8 cellular contexts compared by ENCODE assay signal in the genomic region with DNA sequence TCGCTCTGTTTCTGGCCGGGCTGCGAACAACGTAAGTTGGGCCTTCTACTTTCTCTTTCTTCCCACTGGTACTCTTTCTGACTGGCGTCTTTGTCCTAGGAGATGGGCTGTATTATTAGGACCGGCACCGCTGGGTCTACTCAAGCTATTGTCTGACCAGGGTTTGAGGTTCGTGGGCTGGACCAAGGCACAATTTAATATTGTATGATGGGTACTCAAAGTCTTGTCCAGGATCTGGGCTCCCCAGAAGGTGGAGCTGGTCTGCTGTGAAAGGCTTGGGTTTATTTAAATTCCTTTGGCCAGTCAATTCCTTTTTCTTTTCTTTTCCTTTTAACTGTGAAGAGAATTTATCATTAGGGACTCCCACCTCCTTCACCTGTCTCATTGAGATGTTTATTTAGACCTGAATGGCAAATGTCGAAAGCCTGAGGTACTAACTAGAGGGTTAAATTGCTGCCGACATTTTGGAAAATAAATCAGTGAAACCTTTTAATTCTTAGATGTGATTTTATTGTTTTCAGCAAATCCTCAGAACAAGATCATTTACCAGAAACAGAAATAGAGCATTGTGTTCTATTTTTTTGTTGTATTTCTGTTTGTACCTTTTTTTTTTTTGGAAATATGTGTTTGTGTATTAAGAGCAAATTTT. TPM values are rescaled to one million over a fixed set of nuclear protein-coding genes. Genes with fewer than 3 reads are reported as not detected.
DNase-seq lines count a peak whose midpoint lies in the region; ATAC-seq and TF ChIP-seq lines count a peak whose summit lies in the region.

No MANE protein-coding gene starts in this region.

- no peaks in the 10 kb centered on the region for H3K36me3 Mint-ChIP-seq in activated CD4-positive, alpha-beta T cell treated with anti-CD3 and anti-CD28 coated beads for 36 hours (ENCODE audit: low read depth)

- H3K4me3 Mint-ChIP-seq in activated CD4-positive, alpha-beta T cell treated with anti-CD3 and anti-CD28 coated beads for 36 hours: peak overlapping the region; percentile 84

- CTCF ChIA-PET in activated CD4-positive, alpha-beta T cell treated with anti-CD3 and anti-CD28 coated beads for 36 hours (lab: Charles Lee): interaction anchor here (0.5 to 1.7 kb wide), 5 partner anchors 14 to 1483 kb away, joined by 3 to 8 read pairs (median 3); a partner anchor contains a TSS

- peaks cover 9% of the 10 kb centered on the region for H3K4me1 Mint-ChIP-seq in activated CD4-positive, alpha-beta T cell treated with anti-CD3 and anti-CD28 coated beads for 36 hours

- peaks cover 41% of the 10 kb centered on the region for H3K27me3 Mint-ChIP-seq in activated CD4-positive, alpha-beta T cell treated with anti-CD3 and anti-CD28 coated beads for 36 hours

- H3K36me3 ChIP-seq in kidney epithelial cell (ENCODE audit: control insufficient read depth, insufficient read depth, low read length) (no peaks in the 10 kb centered on the region), stomach smooth muscle (ENCODE audit: control insufficient read depth in 2 of 2, insufficient read depth in 2 of 2, low read length in 2 of 2) (peaks cover 0 to 2% of the 10 kb centered on the region in 2 donors)

- H3K27ac Mint-ChIP-seq in activated CD4-positive, alpha-beta T cell treated with anti-CD3 and anti-CD28 coated beads for 36 hours: peak overlapping the region; percentile 70

- peak; percentile 13 for DNase-seq in activated CD4-positive, alpha-beta T cell treated with anti-CD3 and anti-CD28 coated beads for 36 hours
- no peak for DNase-seq in activated CD4-positive, alpha-beta T cell treated with anti-CD3 and anti-CD28 coated beads, Interleukin-2, amount 50 U/mL, for 1 hour
- peak; percentile 61 for DNase-seq in NCI-H748 treated with DMSO at 0.1 percent for 48 hours (lab: John Stamatoyannopoulos, UW)
- DNase-seq in cerebellar cortex (ENCODE audit: low spot score): peak; percentile 89
- DNase-seq in kidney epithelial cell (ENCODE audit: low read depth): no peak
- DNase-seq in stimulated activated naive CD4-positive, alpha-beta T cell (lab: John Stamatoyannopoulos, UW): no peak

- POLR2A ChIA-PET in activated CD4-positive, alpha-beta T cell treated with anti-CD3 and anti-CD28 coated beads for 36 hours (lab: Charles Lee): no interaction called here

- H3K4me3 ChIP-seq in kidney epithelial cell (ENCODE audit: low read depth, low read length) (peak overlapping the region; percentile 65), stomach smooth muscle (ENCODE audit: low read length in 2 of 2) (peak overlapping the region; percentile 91 to 93)

- peak; percentile 67 for TF ChIP-seq CTCF in kidney epithelial cell (IDR thresholded peaks at IDR 0.05; ENCODE audit: insufficient read depth, low read length, poor library complexity, severe bottlenecking)

- no peaks in the 10 kb centered on the region for H3K4me1 ChIP-seq in stomach smooth muscle (ENCODE audit: control insufficient read depth, insufficient read depth, low read length)

- no peak for ATAC-seq in activated CD4-positive, alpha-beta T cell treated with anti-CD3 and anti-CD28 coated beads for 36 hours
- ATAC-seq in HG02798 (IDR thresholded peaks at IDR 0.05; ENCODE audit: poor library complexity, unreplicated experiment): peak; percentile 20

- H3K9me3 Mint-ChIP-seq in activated CD4-positive, alpha-beta T cell treated with anti-CD3 and anti-CD28 coated beads for 36 hours (ENCODE audit: low read depth): no peaks in the 10 kb centered on the region

- intact Hi-C loops in activated CD4-positive, alpha-beta T cell treated with anti-CD3 and anti-CD28 coated beads for 36 hours (cut with DNase I, micrococcal nuclease): loop anchor here in 1 of 2 experiments (1.0 kb wide), 1 partner anchor 130 kb away; a partner anchor contains a TSS

- H3K27ac ChIP-seq in stomach smooth muscle (ENCODE audit: low read length): peak overlapping the region; percentile 77

- no peaks in the 10 kb centered on the region for H3K9me3 ChIP-seq in stomach smooth muscle (ENCODE audit: control insufficient read depth in 2 of 2, low read length in 2 of 2)

- H3K27me3 ChIP-seq in kidney epithelial cell (ENCODE audit: control insufficient read depth, insufficient read depth, low read length) (no peaks in the 10 kb centered on the region), stomach smooth muscle (ENCODE audit: control insufficient read depth in 1 of 2, insufficient read depth in 2 of 2, low read length in 2 of 2) (no peaks in the 10 kb centered on the region)

- H3K9ac ChIP-seq in stomach smooth muscle (ENCODE audit: low read length in 2 of 2): peak overlapping the region; percentile 74 to 79

RNA-seq across cellular contexts. Expression of a gene that starts 0.4 kb away (rescaled TPM):
- total RNA-seq in activated CD4-positive, alpha-beta T cell treated with anti-CD3 and anti-CD28 coated beads for 36 hours: under 1 TPM; 0.14 to 0.62 TPM
- total RNA-seq in kidney epithelial cell: 53.0 and 62.0 TPM in 2 replicates

RNA-seq across cellular contexts. Expression of a gene that starts 0.8 kb away (rescaled TPM):
- total RNA-seq in activated CD4-positive, alpha-beta T cell treated with anti-CD3 and anti-CD28 coated beads for 36 hours: under 1 TPM; 0.12 to 0.27 TPM
- total RNA-seq in kidney epithelial cell: 4.2 and 4.8 TPM in 2 replicates

RNA-seq across cellular contexts. Expression of a gene that starts 39.1 kb away (rescaled TPM):
- under 1 TPM in 1 of 2 experiments, not detected in 1; 0.14 TPM for total RNA-seq in activated CD4-positive, alpha-beta T cell treated with anti-CD3 and anti-CD28 coated beads for 36 hours
- total RNA-seq in kidney epithelial cell: 52.8 and 101 TPM in 2 replicates

Comparison
In these comparisons a context has a peak if more than half of its experiments do, and no peak if none do; other contexts are left out.
1. DNase-seq: peak in activated CD4-positive, alpha-beta T cell treated with anti-CD3 and anti-CD28 coated beads for 36 hours (single experiment), NCI-H748 treated with DMSO at 0.1 percent for 48 hours (single experiment) and cerebellar cortex (single experiment); none in activated CD4-positive, alpha-beta T cell treated with anti-CD3 and anti-CD28 coated beads, Interleukin-2, amount 50 U/mL, for 1 hour (single experiment), kidney epithelial cell (single experiment) and stimulated activated naive CD4-positive, alpha-beta T cell (0 of 6).
2. RNA of a gene that starts 0.4 kb away (total RNA-seq): 53.0 to 62.0 TPM in kidney epithelial cell; 0.14 to 0.62 TPM in activated CD4-positive, alpha-beta T cell treated with anti-CD3 and anti-CD28 coated beads for 36 hours; every median in the first group is over 10 times any median in the second.
3. RNA of a gene that starts 39.1 kb away (total RNA-seq): 52.8 to 101 TPM in kidney epithelial cell; 0.14 TPM in activated CD4-positive, alpha-beta T cell treated with anti-CD3 and anti-CD28 coated beads for 36 hours; every median in the first group is over 10 times any median in the second.